Comparison of ENCODE assay signal across 21 cellular contexts in genomic region chr3:16423298-16423697, GRCh38.
DNase-seq lines count a peak whose midpoint lies in the region; ATAC-seq and TF ChIP-seq lines count a peak whose summit lies in the region.
"Had no signal": no experiment of that assay in that cellular context is flagged by ENCODE, and none has a peak within 500 bp of the region (broad histone marks: within the 10 kb centered on the region; RNA-seq: fewer than 3 reads in every experiment).

No MANE protein-coding gene starts in this region.

- no peaks in the 10 kb centered on the region for H3K9me2 ChIP-seq in OCI-LY1 (ENCODE audit: low read depth, low read length)

- intact Hi-C loops in lower lobe of right lung (cut with DNase I) (no loop called here), transverse colon (cut with DNase I; ENCODE audit: low total_unique reads) (no loop called here)

- H3K27ac ChIP-seq in OCI-LY1 (ENCODE audit: low read depth, low read length, poor library complexity, severe bottlenecking) (peak overlapping the region; percentile 71), lower lobe of right lung (peak overlapping the region; percentile 37), transverse colon (no peak overlapping the region)
- H3K27ac ChIP-seq: heart right ventricle, tibial artery had no signal

- WGBS in transverse colon (ENCODE audit: low coverage in 1 of 2), 2 donors: 70 to 71% methylated on average over 2 of the region's 2 CpGs

- H3K9me3 ChIP-seq in OCI-LY1 (ENCODE audit: low read length) (no peaks in the 10 kb centered on the region), lower lobe of right lung (no peaks in the 10 kb centered on the region), transverse colon (no peaks in the 10 kb centered on the region)
- H3K9me3 ChIP-seq: heart right ventricle, tibial artery had no signal

- no peak for TF ChIP-seq POLR2A in transverse colon (IDR thresholded peaks at IDR 0.05)

- no peaks in the 10 kb centered on the region for H4K20me1 ChIP-seq in OCI-LY1 (ENCODE audit: insufficient read depth, low read length)

- H3K36me3 ChIP-seq in OCI-LY1 (ENCODE audit: insufficient read depth, low read length) (peaks cover 93% of the 10 kb centered on the region), lower lobe of right lung (no peaks in the 10 kb centered on the region), transverse colon (no peaks in the 10 kb centered on the region)
- H3K36me3 ChIP-seq: heart right ventricle, tibial artery had no signal

- H3K27me3 ChIP-seq in OCI-LY1 (ENCODE audit: insufficient read depth, low read length) (no peaks in the 10 kb centered on the region), lower lobe of right lung (ENCODE audit: low read depth) (no peaks in the 10 kb centered on the region), transverse colon (no peaks in the 10 kb centered on the region)
- H3K27me3 ChIP-seq: heart right ventricle, tibial artery had no signal

- in situ Hi-C loops in transverse colon (cut with MboI; ENCODE audit: low pct_ligation_motif_present in 1 of 4, low pct_unique_long_range_greater_than_20kb in 1 of 4, low sequenced_read_pairs in 3 of 4): no loop called here

- peak; percentile 76 to 78 for ATAC-seq in lower lobe of right lung
- no peak for ATAC-seq in GM18520 (IDR thresholded peaks at IDR 0.05; ENCODE audit: unreplicated experiment)
- ATAC-seq: activated naive CD8-positive, alpha-beta T cell treated with anti-CD3 and anti-CD28 coated beads, Interleukin-2, amount 50 U/mL, for 24 hours; heart right ventricle; K562; left ventricle myocardium superior; sciatic nerve had no signal

- TF ChIP-seq CTCF in OCI-LY1 (IDR thresholded peaks at IDR 0.05; ENCODE audit: low read length) (no peak), lower lobe of right lung (IDR thresholded peaks at IDR 0.05) (no peak), transverse colon (IDR thresholded peaks at IDR 0.05) (no peak)

- peaks cover 94% of the 10 kb centered on the region for H3K79me2 ChIP-seq in OCI-LY1 (ENCODE audit: insufficient read depth, low read length)

- DNase-seq in DMS79 treated with DMSO at 0.1 percent for 48 hours (lab: John Stamatoyannopoulos, UW) (peak; percentile 27), NCI-H2029 (lab: John Stamatoyannopoulos, UW) (peak; percentile 97), lower lobe of right lung (no peak), transverse colon (no peak)
- no peak for DNase-seq in activated effector memory CD4-positive, alpha-beta T cell treated with anti-CD3 and anti-CD28 coated beads, Interleukin-2, amount 50 U/mL, for 16 hours
- DNase-seq in activated CD8-positive, alpha-beta memory T cell treated with anti-CD3 and anti-CD28 coated beads, Interleukin-2, amount 50 U/mL, for 48 hours: no peak
- DNase-seq: activated CD4-positive, alpha-beta T cell treated with anti-CD3 and anti-CD28 coated beads for 1 hour; activated gamma-delta T cell treated with Interleukin-2 at 50 U/mL for 16 hours; activated naive CD8-positive, alpha-beta T cell treated with anti-CD3 and anti-CD28 coated beads, Interleukin-2, amount 50 U/mL, for 24 hours; activated T-cell treated with anti-CD3 and anti-CD28 coated beads, Interleukin-2, amount 50 U/mL, for 1 hour; GF-D8; heart right ventricle; left ventricle myocardium superior; MM.1S; NCI-H187; posterior cingulate gyrus; tibial artery had no signal

- H2AFZ ChIP-seq in OCI-LY1 (ENCODE audit: low read length): no peak overlapping the region

- no peak overlapping the region for H3K4me2 ChIP-seq in OCI-LY1 (ENCODE audit: low read length)

- H3K4me1 ChIP-seq in OCI-LY1 (ENCODE audit: insufficient read depth, low read length, severe bottlenecking): peaks cover 98% of the 10 kb centered on the region
- peaks cover 36% of the 10 kb centered on the region for H3K4me1 ChIP-seq in lower lobe of right lung
- peaks cover 0 to 9% (median 0%) of the 10 kb centered on the region in 4 donors for H3K4me1 ChIP-seq in transverse colon

- H3K4me3 ChIP-seq in OCI-LY1 (ENCODE audit: low read depth, low read length, poor library complexity, severe bottlenecking): no peak overlapping the region
- H3K4me3 ChIP-seq in lower lobe of right lung: no peak overlapping the region
- no peak overlapping the region for H3K4me3 ChIP-seq in transverse colon
- H3K4me3 ChIP-seq: heart right ventricle, K562, tibial artery had no signal

- H3F3A ChIP-seq in OCI-LY1 (ENCODE audit: insufficient read depth, low read length): 0 out of 2 replicates have a peak, but pooled peaks cover 3% of the 10 kb centered on the region

- TF ChIP-seq EP300 in transverse colon (IDR thresholded peaks at IDR 0.05; ENCODE audit: low read depth): no peak

- no peak overlapping the region for H3K9ac ChIP-seq in OCI-LY1 (ENCODE audit: low read length)

Comparison
In these comparisons a context has a peak if more than half of its experiments do, and no peak if none do; other contexts are left out.
1. DNase-seq: peak in DMS79 treated with DMSO at 0.1 percent for 48 hours (single experiment) and NCI-H2029 (single experiment); none in lower lobe of right lung (single experiment), transverse colon (single experiment), activated effector memory CD4-positive, alpha-beta T cell treated with anti-CD3 and anti-CD28 coated beads, Interleukin-2, amount 50 U/mL, for 16 hours (single experiment) and activated CD8-positive, alpha-beta memory T cell treated with anti-CD3 and anti-CD28 coated beads, Interleukin-2, amount 50 U/mL, for 48 hours (single experiment).
2. H3K27ac ChIP-seq: peak in OCI-LY1 (single experiment) and lower lobe of right lung (single experiment); none in transverse colon (0 of 4).